13 cellular contexts compared by ENCODE assay signal in the genomic region with DNA sequence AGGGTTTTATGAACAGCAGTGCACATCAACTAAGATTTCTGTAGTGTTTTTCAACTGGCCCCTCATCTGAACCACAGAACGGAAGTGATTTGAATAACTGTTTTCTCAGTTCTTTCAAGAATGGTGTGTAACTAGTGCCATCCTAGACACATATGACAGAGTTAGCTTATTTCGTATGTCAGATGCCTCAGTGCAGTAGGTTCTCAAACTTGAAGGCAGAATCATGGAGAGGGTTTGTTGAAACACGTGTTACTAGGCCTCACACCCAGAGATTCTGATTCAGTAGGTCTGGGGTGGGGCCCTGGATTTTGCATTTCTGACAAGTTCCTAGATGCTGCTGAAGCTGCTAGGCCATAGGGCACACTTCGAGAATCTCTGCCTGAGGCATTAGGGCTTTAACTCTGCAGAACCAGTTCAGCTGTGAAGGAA. TPM values are rescaled to one million over a fixed set of nuclear protein-coding genes. Genes with fewer than 3 reads are reported as not detected.
DNase-seq lines count a peak whose midpoint lies in the region; ATAC-seq, FAIRE-seq and TF ChIP-seq lines count a peak whose summit lies in the region.
"Had no signal": no experiment of that assay in that cellular context is flagged by ENCODE, and none has a peak within 500 bp of the region (broad histone marks: within the 10 kb centered on the region; RNA-seq: fewer than 3 reads in every experiment).

No MANE protein-coding gene starts in this region.

- ATAC-seq in GM19372 (IDR thresholded peaks at IDR 0.05; ENCODE audit: low read depth, unreplicated experiment) (peak; percentile 98), HG02885 (IDR thresholded peaks at IDR 0.05; ENCODE audit: poor library complexity, unreplicated experiment) (peak; percentile 99), psoas muscle (no peak)
- ATAC-seq: gastroesophageal sphincter, Right ventricle myocardium inferior had no signal

- no peaks in the 10 kb centered on the region for H3F3A ChIP-seq in Loucy (ENCODE audit: low read depth)

- FAIRE-seq in HTR-8/SVneo (lab: Jason Lieb, UNC) = no peak

- H3K4me1 ChIP-seq in Loucy (ENCODE audit: insufficient read depth, low read length, poor library complexity, severe bottlenecking) (peaks cover 16% of the 10 kb centered on the region), psoas muscle (peaks cover 7% of the 10 kb centered on the region)
- H3K4me1 ChIP-seq: breast epithelium had no signal

- H3K27me3 ChIP-seq in Loucy (ENCODE audit: insufficient read depth, low read length, poor library complexity, severe bottlenecking) = no peaks in the 10 kb centered on the region
- no peaks in the 10 kb centered on the region for H3K27me3 ChIP-seq in psoas muscle (ENCODE audit: insufficient read depth in 3 of 3, low read length in 2 of 3)
- H3K27me3 ChIP-seq: breast epithelium, gastroesophageal sphincter had no signal

- no peaks in the 10 kb centered on the region for H3K79me2 ChIP-seq in Loucy (ENCODE audit: insufficient read depth, low read length)

- no peaks in the 10 kb centered on the region for H4K20me1 ChIP-seq in Loucy (ENCODE audit: insufficient read depth, low read length, poor library complexity, severe bottlenecking)

- peak overlapping the region; percentile 14 for H3K4me2 ChIP-seq in Loucy (ENCODE audit: low read depth, low read length, poor library complexity, severe bottlenecking)

- no peaks in the 10 kb centered on the region for H3K9me2 ChIP-seq in Loucy (replicated peaks; ENCODE audit: low read depth, low read length)

- no peak overlapping the region for H3K27ac ChIP-seq in psoas muscle
- H3K27ac ChIP-seq: breast epithelium, gastroesophageal sphincter had no signal

- POLR2A ChIA-PET in GM10248 (lab: Yijun Ruan, JAX) = no interaction called here

- intact Hi-C loops in psoas muscle (cut with DNase I) = no loop called here

- DNase-seq in GM10248 (ENCODE audit: extremely low spot score) (peak; percentile 61), psoas muscle (no peak), AG08395 (ENCODE audit: low spot score) (no peak), iPS-NIHi7 (ENCODE audit: extremely low spot score) (no peak), HTR-8/SVneo (ENCODE audit: insufficient read length, low spot score) (no peak)
- DNase-seq: activated CD4-positive, alpha-beta T cell treated with anti-CD3 and anti-CD28 coated beads, Interleukin-2, amount 50 U/mL, for 1 hour; NCI-H1436 treated with DMSO at 0.1 percent for 48 hours had no signal

- H3K36me3 ChIP-seq in Loucy (ENCODE audit: insufficient read depth, low read length) (peaks cover 55% of the 10 kb centered on the region), psoas muscle (ENCODE audit: insufficient read depth in 1 of 2, low read depth in 1 of 2) (peaks cover 0 to 66% of the 10 kb centered on the region in 2 donors)
- H3K36me3 ChIP-seq: breast epithelium had no signal

- CTCF ChIA-PET in GM10248 (lab: Yijun Ruan, JAX) = interaction anchor here (0.8 to 2.5 kb wide), 3 partner anchors 9 to 19 kb away, joined by 3 to 12 read pairs (median 3); no protein-coding TSS in a partner anchor

- H3K4me3 ChIP-seq in Loucy (ENCODE audit: low read length, poor library complexity, severe bottlenecking) (no peak overlapping the region), psoas muscle (no peak overlapping the region)
- H3K4me3 ChIP-seq: breast epithelium, gastroesophageal sphincter had no signal

- no peak overlapping the region for H2AFZ ChIP-seq in Loucy (ENCODE audit: low read length)

- TF ChIP-seq CTCF in GM10248 (IDR thresholded peaks at IDR 0.05; ENCODE audit: control extremely low read depth, extremely low read depth, low read depth, missing control alignments) (no peak), Loucy (conservative IDR thresholded peaks at IDR 0.05; ENCODE audit: low read length) (no peak), psoas muscle (IDR thresholded peaks at IDR 0.05) (no peak)

- H3K9me3 ChIP-seq in Loucy (ENCODE audit: insufficient read depth, low read depth, low read length) = no peaks in the 10 kb centered on the region
- no peaks in the 10 kb centered on the region for H3K9me3 ChIP-seq in psoas muscle
- H3K9me3 ChIP-seq: breast epithelium, gastroesophageal sphincter had no signal

- 96 to 98% (median 96%) methylated on average over 4 of the region's 4 CpGs for WGBS in psoas muscle, 3 donors

- peak overlapping the region; percentile 14 for H3K9ac ChIP-seq in Loucy (ENCODE audit: low read depth, low read length, poor library complexity, severe bottlenecking)

RNA-seq across cellular contexts. Expression of a gene that starts 49.0 kb away (rescaled TPM):
- total RNA-seq in psoas muscle = 10 to 100 TPM; 22.6 to 41.8 (median 38.5) TPM
- polyA plus RNA-seq in psoas muscle = 10 to 100 TPM; 28.3 to 50.8 (median 44.3) TPM

Comparison
In these comparisons a context has a peak if more than half of its experiments do, and no peak if none do; other contexts are left out.
1. ATAC-seq: peak in GM19372 (single experiment) and HG02885 (single experiment); none in psoas muscle (0 of 4).